1 cellular context compared by ENCODE assay signal in the genomic region with DNA sequence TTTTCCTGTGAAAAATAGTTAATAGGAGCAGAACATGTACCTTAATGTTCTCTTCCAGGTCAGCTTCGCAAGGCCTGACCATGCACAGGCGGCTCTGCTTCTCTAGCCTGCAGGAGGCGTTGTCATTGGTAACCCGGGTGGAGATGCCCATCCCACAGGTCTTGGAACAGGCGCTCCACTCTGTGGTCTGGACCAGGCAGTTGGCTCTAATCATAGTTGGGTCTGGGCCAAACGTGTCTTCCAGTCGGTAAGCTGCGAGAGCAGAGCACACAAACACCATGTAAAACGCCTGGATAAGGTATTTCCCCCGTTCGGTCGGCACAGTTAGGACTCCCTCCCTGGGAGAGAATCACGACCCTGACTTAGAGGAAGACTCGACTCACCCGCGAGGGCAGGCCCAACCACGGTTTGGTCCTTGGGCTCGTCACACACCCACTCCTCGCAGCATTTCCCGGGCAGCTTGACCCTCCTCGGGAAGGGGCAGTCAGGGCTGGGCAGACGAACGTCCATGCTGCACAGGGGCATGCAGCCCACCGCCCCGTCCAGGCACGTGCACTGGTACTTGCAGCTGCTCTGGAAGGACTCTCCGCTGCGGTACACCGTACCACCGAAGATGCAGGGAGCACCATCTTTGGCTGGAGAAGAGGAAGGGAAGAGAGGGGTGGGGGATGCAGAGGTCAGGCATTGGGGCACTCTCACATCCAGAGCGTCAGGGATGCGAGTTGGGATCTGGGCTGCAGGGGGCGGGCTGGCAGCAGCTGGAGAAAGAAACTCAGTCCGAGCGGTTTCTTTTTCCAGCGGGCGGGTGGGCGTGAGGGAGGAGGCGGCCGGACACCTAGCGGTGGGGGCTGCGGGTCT.
TF ChIP-seq lines count a peak whose summit lies in the region.

No MANE protein-coding gene starts in this region.

TF ChIP-seq in WTC11, 78 proteins besides CTCF, POLR2A, EP300 and RAD21 (continued from another document):
- TF ChIP-seq, protein P1, sequence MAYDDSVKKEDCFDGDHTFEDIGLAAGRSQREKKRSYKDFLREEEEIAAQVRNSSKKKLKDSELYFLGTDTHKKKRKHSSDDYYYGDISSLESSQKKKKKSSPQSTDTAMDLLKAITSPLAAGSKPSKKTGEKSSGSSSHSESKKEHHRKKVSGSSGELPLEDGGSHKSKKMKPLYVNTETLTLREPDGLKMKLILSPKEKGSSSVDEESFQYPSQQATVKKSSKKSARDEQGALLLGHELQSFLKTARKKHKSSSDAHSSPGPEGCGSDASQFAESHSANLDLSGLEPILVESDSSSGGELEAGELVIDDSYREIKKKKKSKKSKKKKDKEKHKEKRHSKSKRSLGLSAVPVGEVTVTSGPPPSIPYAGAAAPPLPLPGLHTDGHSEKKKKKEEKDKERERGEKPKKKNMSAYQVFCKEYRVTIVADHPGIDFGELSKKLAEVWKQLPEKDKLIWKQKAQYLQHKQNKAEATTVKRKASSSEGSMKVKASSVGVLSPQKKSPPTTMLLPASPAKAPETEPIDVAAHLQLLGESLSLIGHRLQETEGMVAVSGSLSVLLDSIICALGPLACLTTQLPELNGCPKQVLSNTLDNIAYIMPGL (CRISPR knock-in tag; IDR thresholded peaks at IDR 0.05): 0 out of 2 replicates have a peak, but pooled peaks have one; percentile 61
- 0 out of 2 replicates have a peak, but pooled peaks have one; percentile 27 for TF ChIP-seq ZNF263 (CRISPR knock-in tag; IDR thresholded peaks at IDR 0.05; ENCODE audit: low read depth)
- TF ChIP-seq, protein P2, sequence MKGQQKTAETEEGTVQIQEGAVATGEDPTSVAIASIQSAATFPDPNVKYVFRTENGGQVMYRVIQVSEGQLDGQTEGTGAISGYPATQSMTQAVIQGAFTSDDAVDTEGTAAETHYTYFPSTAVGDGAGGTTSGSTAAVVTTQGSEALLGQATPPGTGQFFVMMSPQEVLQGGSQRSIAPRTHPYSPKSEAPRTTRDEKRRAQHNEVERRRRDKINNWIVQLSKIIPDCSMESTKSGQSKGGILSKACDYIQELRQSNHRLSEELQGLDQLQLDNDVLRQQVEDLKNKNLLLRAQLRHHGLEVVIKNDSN (CRISPR knock-in tag; IDR thresholded peaks at IDR 0.05): no peak
- TF ChIP-seq NR3C1 (CRISPR knock-in tag; conservative IDR thresholded peaks at IDR 0.05; ENCODE audit: low read depth): no peak
- TF ChIP-seq, protein P3, sequence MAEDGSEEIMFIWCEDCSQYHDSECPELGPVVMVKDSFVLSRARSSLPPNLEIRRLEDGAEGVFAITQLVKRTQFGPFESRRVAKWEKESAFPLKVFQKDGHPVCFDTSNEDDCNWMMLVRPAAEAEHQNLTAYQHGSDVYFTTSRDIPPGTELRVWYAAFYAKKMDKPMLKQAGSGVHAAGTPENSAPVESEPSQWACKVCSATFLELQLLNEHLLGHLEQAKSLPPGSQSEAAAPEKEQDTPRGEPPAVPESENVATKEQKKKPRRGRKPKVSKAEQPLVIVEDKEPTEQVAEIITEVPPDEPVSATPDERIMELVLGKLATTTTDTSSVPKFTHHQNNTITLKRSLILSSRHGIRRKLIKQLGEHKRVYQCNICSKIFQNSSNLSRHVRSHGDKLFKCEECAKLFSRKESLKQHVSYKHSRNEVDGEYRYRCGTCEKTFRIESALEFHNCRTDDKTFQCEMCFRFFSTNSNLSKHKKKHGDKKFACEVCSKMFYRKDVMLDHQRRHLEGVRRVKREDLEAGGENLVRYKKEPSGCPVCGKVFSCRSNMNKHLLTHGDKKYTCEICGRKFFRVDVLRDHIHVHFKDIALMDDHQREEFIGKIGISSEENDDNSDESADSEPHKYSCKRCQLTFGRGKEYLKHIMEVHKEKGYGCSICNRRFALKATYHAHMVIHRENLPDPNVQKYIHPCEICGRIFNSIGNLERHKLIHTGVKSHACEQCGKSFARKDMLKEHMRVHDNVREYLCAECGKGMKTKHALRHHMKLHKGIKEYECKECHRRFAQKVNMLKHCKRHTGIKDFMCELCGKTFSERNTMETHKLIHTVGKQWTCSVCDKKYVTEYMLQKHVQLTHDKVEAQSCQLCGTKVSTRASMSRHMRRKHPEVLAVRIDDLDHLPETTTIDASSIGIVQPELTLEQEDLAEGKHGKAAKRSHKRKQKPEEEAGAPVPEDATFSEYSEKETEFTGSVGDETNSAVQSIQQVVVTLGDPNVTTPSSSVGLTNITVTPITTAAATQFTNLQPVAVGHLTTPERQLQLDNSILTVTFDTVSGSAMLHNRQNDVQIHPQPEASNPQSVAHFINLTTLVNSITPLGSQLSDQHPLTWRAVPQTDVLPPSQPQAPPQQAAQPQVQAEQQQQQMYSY (CRISPR knock-in tag; IDR thresholded peaks at IDR 0.05): no peak
- TF ChIP-seq SP1 (CRISPR knock-in tag; conservative IDR thresholded peaks at IDR 0.05): no peak
- no peak for TF ChIP-seq ZNF317 (CRISPR knock-in tag; IDR thresholded peaks at IDR 0.05; ENCODE audit: borderline replicate concordance, low read depth)
- TF ChIP-seq JUN (CRISPR knock-in tag; IDR thresholded peaks at IDR 0.05): no peak
- 0 out of 2 replicates have a peak, but pooled peaks have one; percentile 39 for TF ChIP-seq ZBTB21 (CRISPR knock-in tag; IDR thresholded peaks at IDR 0.05; ENCODE audit: borderline replicate concordance)
- TF ChIP-seq SMAD3 (CRISPR knock-in tag; IDR thresholded peaks at IDR 0.05; ENCODE audit: borderline replicate concordance): peak; percentile 45; the same call in 1 of the 2 replicates
- TF ChIP-seq ESRRA (CRISPR knock-in tag; IDR thresholded peaks at IDR 0.05; ENCODE audit: borderline replicate concordance): no peak
- TF ChIP-seq, protein P4, sequence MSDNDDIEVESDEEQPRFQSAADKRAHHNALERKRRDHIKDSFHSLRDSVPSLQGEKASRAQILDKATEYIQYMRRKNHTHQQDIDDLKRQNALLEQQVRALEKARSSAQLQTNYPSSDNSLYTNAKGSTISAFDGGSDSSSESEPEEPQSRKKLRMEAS (CRISPR knock-in tag; IDR thresholded peaks at IDR 0.05): peak; percentile 65; the same call in 1 of the 2 replicates
